9 cellular contexts compared by ENCODE assay signal in the genomic region with DNA sequence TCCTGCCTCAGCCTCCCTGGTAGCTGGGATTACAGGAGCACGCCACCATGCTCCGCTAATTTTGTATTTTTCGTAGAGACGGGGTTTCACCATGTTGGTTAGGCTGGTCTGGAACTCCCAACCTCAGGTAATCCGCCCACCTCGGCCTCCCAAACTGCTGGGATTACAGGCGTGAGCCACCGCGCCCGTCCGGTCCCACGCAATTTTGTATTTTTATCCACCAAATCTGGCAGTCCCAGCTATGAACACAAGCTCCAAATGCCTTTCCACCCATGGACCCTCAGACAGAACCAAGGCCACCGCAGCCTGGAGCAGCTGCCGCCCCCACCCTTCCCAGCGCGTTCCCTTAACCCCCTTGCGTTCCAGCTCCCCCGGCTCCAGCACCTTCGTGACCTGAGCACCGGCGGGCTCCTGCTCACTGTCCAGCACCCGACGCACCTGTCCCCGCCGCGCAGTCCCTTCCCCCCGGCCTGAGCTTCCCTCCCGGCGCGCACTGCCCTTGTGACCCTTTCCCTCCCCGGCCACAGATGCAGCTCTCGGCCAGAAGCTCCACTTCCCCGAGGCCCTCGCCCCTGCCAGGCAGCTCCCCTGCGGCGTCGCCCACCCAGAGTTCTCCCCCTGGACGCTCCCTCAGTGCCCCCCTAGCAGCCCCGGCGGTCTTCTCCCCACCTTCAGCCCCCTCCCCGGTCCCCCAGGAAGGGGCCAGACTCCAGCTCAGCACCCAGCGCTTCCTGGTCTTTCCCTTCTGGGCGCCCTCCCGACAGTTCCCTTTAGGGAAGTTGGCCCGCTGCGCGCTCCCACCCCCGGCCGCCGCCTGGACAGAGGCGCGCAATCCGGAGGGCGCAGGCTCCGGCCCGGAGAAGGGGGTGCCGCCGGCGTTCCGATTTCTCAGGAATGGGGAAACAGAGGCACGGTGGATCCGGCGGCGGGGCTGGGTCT. TPM values are rescaled to one million over a fixed set of nuclear protein-coding genes. Genes with fewer than 3 reads are reported as not detected.
DNase-seq lines count a peak whose midpoint lies in the region; ATAC-seq and FAIRE-seq lines count a peak whose summit lies in the region.
"Had no signal": no experiment of that assay in that cellular context is flagged by ENCODE, and none has a peak within 500 bp of the region (broad histone marks: within the 10 kb centered on the region; RNA-seq: fewer than 3 reads in every experiment).

No MANE protein-coding gene starts in this region.

- no peak overlapping the region for H3K27ac Mint-ChIP-seq in activated naive CD8-positive, alpha-beta T cell
- H3K27ac Mint-ChIP-seq in immature natural killer cell, result peak overlapping the region in 1 of 6 donors; percentile 50
- no peak overlapping the region for H3K27ac Mint-ChIP-seq in stimulated activated naive B cell treated with anti-CD40 and anti-IgM and Interleukin-4, amounts not matched to agents 10 μg/mL and 1 μg/mL and 100 μg/mL, for 72 hours

- peaks cover 10% of the 10 kb centered on the region for H3K4me1 Mint-ChIP-seq in activated naive CD8-positive, alpha-beta T cell (ENCODE audit: low read depth)
- peaks cover 21% of the 10 kb centered on the region in 2 donors for H3K4me1 Mint-ChIP-seq in immature natural killer cell
- peaks cover 10 to 20% of the 10 kb centered on the region in 2 donors for H3K4me1 Mint-ChIP-seq in stimulated activated naive B cell treated with anti-CD40 and anti-IgM and Interleukin-4, amounts not matched to agents 10 μg/mL and 1 μg/mL and 100 μg/mL, for 72 hours

- DNase-seq in NCI-H146 (lab: John Stamatoyannopoulos, UW), result peak; percentile 29
- DNase-seq in NCI-H146 treated with DMSO at 0.1 percent for 48 hours (lab: John Stamatoyannopoulos, UW; ENCODE audit: unreplicated experiment), result no peak
- no peak for DNase-seq in immature natural killer cell
- no peak for DNase-seq in stimulated activated naive B cell treated with anti-CD40 and anti-IgM and Interleukin-4, amounts not matched to agents 10 μg/mL and 1 μg/mL and 100 μg/mL, for 72 hours
- no peak for DNase-seq in NCI-H446 treated with DMSO at 0.1 percent for 48 hours (lab: John Stamatoyannopoulos, UW)
- DNase-seq in GM19239 (ENCODE audit: insufficient read length, low spot score), result no peak

- FAIRE-seq in GM19239 (lab: Jason Lieb, UNC), result no peak
- FAIRE-seq: A204.1 had no signal

- H3K9me3 Mint-ChIP-seq in activated naive CD8-positive, alpha-beta T cell (ENCODE audit: low read depth), result no peaks in the 10 kb centered on the region
- H3K9me3 Mint-ChIP-seq in immature natural killer cell, result no peaks in the 10 kb centered on the region
- H3K9me3 Mint-ChIP-seq in stimulated activated naive B cell treated with anti-CD40 and anti-IgM and Interleukin-4, amounts not matched to agents 10 μg/mL and 1 μg/mL and 100 μg/mL, for 72 hours, result no peaks in the 10 kb centered on the region

- ATAC-seq in stimulated activated naive B cell treated with anti-CD40 and anti-IgM and Interleukin-4, amounts not matched to agents 10 μg/mL and 1 μg/mL and 100 μg/mL, for 72 hours (replicated peaks), result no peak
- ATAC-seq in HG03025 (IDR thresholded peaks at IDR 0.05; ENCODE audit: low FRiP score, unreplicated experiment), result no peak

- peak overlapping the region; percentile 60 for H3K4me3 Mint-ChIP-seq in activated naive CD8-positive, alpha-beta T cell
- H3K4me3 Mint-ChIP-seq in immature natural killer cell, result peak overlapping the region; percentile 15 to 57 (median 48)
- H3K4me3 Mint-ChIP-seq in stimulated activated naive B cell treated with anti-CD40 and anti-IgM and Interleukin-4, amounts not matched to agents 10 μg/mL and 1 μg/mL and 100 μg/mL, for 72 hours, result peak overlapping the region; percentile 53 to 67

- no peaks in the 10 kb centered on the region for H3K27me3 Mint-ChIP-seq in activated naive CD8-positive, alpha-beta T cell
- H3K27me3 Mint-ChIP-seq in immature natural killer cell (ENCODE audit: low read depth in 3 of 3), result peaks cover 16 to 27% (median 17%) of the 10 kb centered on the region in 3 donors
- H3K27me3 Mint-ChIP-seq in stimulated activated naive B cell treated with anti-CD40 and anti-IgM and Interleukin-4, amounts not matched to agents 10 μg/mL and 1 μg/mL and 100 μg/mL, for 72 hours, result peaks cover 40 to 51% of the 10 kb centered on the region in 2 donors

- no peaks in the 10 kb centered on the region for H3K36me3 Mint-ChIP-seq in activated naive CD8-positive, alpha-beta T cell
- peaks cover 0 to 3% (median 0%) of the 10 kb centered on the region in 3 donors for H3K36me3 Mint-ChIP-seq in immature natural killer cell
- no peaks in the 10 kb centered on the region for H3K36me3 Mint-ChIP-seq in stimulated activated naive B cell treated with anti-CD40 and anti-IgM and Interleukin-4, amounts not matched to agents 10 μg/mL and 1 μg/mL and 100 μg/mL, for 72 hours

RNA-seq across cellular contexts. Expression of gene ZBED4, which starts 5.6 kb away (rescaled TPM):
- polyA plus RNA-seq in immature natural killer cell, result 1 to 10 TPM; 4.1 to 9.7 (median 4.6) TPM

RNA-seq across cellular contexts. Expression of gene BRD1, which starts 20.3 kb away (rescaled TPM):
- polyA plus RNA-seq in immature natural killer cell, result 1 to 10 TPM; 1.5 to 4.5 (median 2.1) TPM
